21 cellular contexts compared by ENCODE assay signal in genomic region chr22:32940736-32941135, GRCh38.
"Had no signal": no experiment of that assay in that cellular context is flagged by ENCODE, and none has a peak within 500 bp of the region (broad histone marks: within the 10 kb centered on the region; RNA-seq: fewer than 3 reads in every experiment).

No MANE protein-coding gene starts in this region.

- H3K27ac Mint-ChIP-seq: dendritic cell treated with granulocyte-macrophage colony-stimulating factor and Interleukin-4, amounts not matched to agents 40 ng/mL and 50 ng/mL, for 4 days; effector memory CD8-positive, alpha-beta T cell; endodermal cell; mesothelial cell of epicardium had no signal

- DNase-seq: colonic mucosa; cortex of kidney; effector CD8-positive, alpha-beta T cell; effector memory CD8-positive, alpha-beta T cell; endodermal cell; erythroblast; foreskin keratinocyte; heart left ventricle; hypothalamus; left cardiac atrium; left ventricle myocardium inferior; lower lobe of right lung; mesenchymal stem cell; mucosa of descending colon; naive B cell had no signal

- H3K4me1 ChIP-seq: colonic mucosa, foreskin keratinocyte, gastroesophageal sphincter, heart left ventricle, left ventricle myocardium inferior, lower lobe of right lung had no signal

- H3K4me3 Mint-ChIP-seq: dendritic cell treated with granulocyte-macrophage colony-stimulating factor and Interleukin-4, amounts not matched to agents 40 ng/mL and 50 ng/mL, for 4 days; effector memory CD8-positive, alpha-beta T cell; endodermal cell; mesothelial cell of epicardium; naive B cell had no signal

- H3K4me3 ChIP-seq: colonic mucosa, gastroesophageal sphincter, heart left ventricle, hepatocyte, left ventricle myocardium inferior, lower lobe of right lung, mucosa of descending colon had no signal

- ATAC-seq: effector memory CD8-positive, alpha-beta T cell; esophagus mucosa; foreskin keratinocyte; gastroesophageal sphincter; heart left ventricle; left cardiac atrium; lower lobe of right lung; mucosa of descending colon had no signal

- H3K27ac ChIP-seq: colonic mucosa, epithelial cell of prostate, foreskin keratinocyte, gastroesophageal sphincter, heart left ventricle, hepatocyte, left ventricle myocardium inferior, lower lobe of right lung had no signal

- H3K27me3 ChIP-seq: colonic mucosa, gastroesophageal sphincter, heart left ventricle, hepatocyte had no signal

- H3K36me3 ChIP-seq: colonic mucosa, gastroesophageal sphincter, heart left ventricle, left ventricle myocardium inferior, lower lobe of right lung had no signal

- H3K9me3 ChIP-seq: colonic mucosa, mucosa of descending colon had no signal

- H3K4me1 Mint-ChIP-seq: endodermal cell, mesothelial cell of epicardium, naive B cell had no signal
